In genomic region chr12:108568653-108569154, GRCh38 we compare ENCODE assay signal across 8 cellular contexts. TPM values are rescaled to one million over a fixed set of nuclear protein-coding genes. Genes with fewer than 3 reads are reported as not detected.
A peak's percentile ranks its signal among the peaks of the same experiment; 100 is the strongest.
DNase-seq lines count a peak whose midpoint lies in the region; ATAC-seq and TF ChIP-seq lines count a peak whose summit lies in the region.

No MANE protein-coding gene starts in this region.

- intact Hi-C loops in activated naive CD4-positive, alpha-beta T cell treated with anti-CD3 and anti-CD28 coated beads for 36 hours (cut with micrococcal nuclease), result loop anchor here (1.0 to 10.0 kb wide), 6 partner anchors 7 to 1436 kb away; partner anchors contain the start of genes SART3 and SELPLG

- peak overlapping the region; percentile 91 for H3K27ac Mint-ChIP-seq in activated naive CD4-positive, alpha-beta T cell treated with anti-CD3 and anti-CD28 coated beads for 36 hours

- in situ Hi-C loops in GM13976 (cut with MboI; ENCODE audit: low sequenced_read_pairs, unreplicated experiment), result loop anchor here (5.0 to 25.0 kb wide), 3 partner anchors 49 to 519 kb away; partner anchors contain the start of genes ALKBH2 and UNG

- H3K36me3 Mint-ChIP-seq in activated naive CD4-positive, alpha-beta T cell treated with anti-CD3 and anti-CD28 coated beads for 36 hours (ENCODE audit: low read depth), result peaks cover 50% of the 10 kb centered on the region

- CTCF ChIA-PET in activated naive CD4-positive, alpha-beta T cell treated with anti-CD3 and anti-CD28 coated beads for 36 hours (lab: Charles Lee), result interaction anchor here (0.7 to 11.5 kb wide), 7 partner anchors 36 to 235 kb away, joined by 3 to 306 read pairs (median 6); partner anchors contain the start of gene SELPLG

- H3K4me3 Mint-ChIP-seq in activated naive CD4-positive, alpha-beta T cell treated with anti-CD3 and anti-CD28 coated beads for 36 hours, result peak overlapping the region; percentile 30

- peak; percentile 62 for ATAC-seq in HG02623 (IDR thresholded peaks at IDR 0.05; ENCODE audit: unreplicated experiment)

- H3K4me1 Mint-ChIP-seq in activated naive CD4-positive, alpha-beta T cell treated with anti-CD3 and anti-CD28 coated beads for 36 hours (ENCODE audit: low read depth), result peaks cover 90% of the 10 kb centered on the region

- DNase-seq in GM13976 (ENCODE audit: low spot score), result peak; percentile 77
- DNase-seq in NCI-H2196 (lab: John Stamatoyannopoulos, UW; ENCODE audit: unreplicated experiment), result peak; percentile 61
- DNase-seq in activated naive CD4-positive, alpha-beta T cell treated with anti-CD3 and anti-CD28 coated beads for 36 hours, result peak; percentile 89
- peak; percentile 66 to 67 for DNase-seq in stimulated activated CD4-positive, alpha-beta T cell treated with anti-CD3 and anti-CD28 coated beads, Interleukin-2, amount 100 ng/mL, for 24 hours
- DNase-seq in foreskin melanocyte, result no peak
- DNase-seq in SIG-M5 treated with dmso at 0.1 percent for 504 hours (lab: John Stamatoyannopoulos, UW; ENCODE audit: unreplicated experiment), result no peak
- DNase-seq in NCI-H1105 (lab: John Stamatoyannopoulos, UW), result no peak

- TF ChIP-seq CTCF in GM13976 (IDR thresholded peaks at IDR 0.05; ENCODE audit: borderline replicate concordance, control extremely low read depth, extremely low read depth, insufficient read depth, missing control alignments), result no peak

- no peaks in the 10 kb centered on the region for H3K27me3 Mint-ChIP-seq in activated naive CD4-positive, alpha-beta T cell treated with anti-CD3 and anti-CD28 coated beads for 36 hours (ENCODE audit: low read depth)

- no peaks in the 10 kb centered on the region for H3K9me3 Mint-ChIP-seq in activated naive CD4-positive, alpha-beta T cell treated with anti-CD3 and anti-CD28 coated beads for 36 hours

RNA-seq across cellular contexts. Expression of gene ISCU, which starts 6.3 kb away (rescaled TPM):
- 100 to 1,000 TPM; 103 to 105 TPM for total RNA-seq in activated naive CD4-positive, alpha-beta T cell treated with anti-CD3 and anti-CD28 coated beads for 36 hours

RNA-seq across cellular contexts. Expression of gene SART3, which starts 7.7 kb away (rescaled TPM):
- total RNA-seq in activated naive CD4-positive, alpha-beta T cell treated with anti-CD3 and anti-CD28 coated beads for 36 hours, result 10 to 100 TPM; 81.9 to 82.5 TPM

RNA-seq across cellular contexts. Expression of gene TMEM119, which starts 29.2 kb away (rescaled TPM):
- not detected for total RNA-seq in activated naive CD4-positive, alpha-beta T cell treated with anti-CD3 and anti-CD28 coated beads for 36 hours

RNA-seq across cellular contexts. Expression of gene FICD, which starts 53.6 kb away (rescaled TPM):
- total RNA-seq in activated naive CD4-positive, alpha-beta T cell treated with anti-CD3 and anti-CD28 coated beads for 36 hours, result 1 to 10 TPM; 3.4 to 3.7 TPM

Comparison
In these comparisons a context has a peak if more than half of its experiments do, and no peak if none do; other contexts are left out.
1. DNase-seq: peak in GM13976 (single experiment), NCI-H2196 (single experiment), activated naive CD4-positive, alpha-beta T cell treated with anti-CD3 and anti-CD28 coated beads for 36 hours (single experiment) and stimulated activated CD4-positive, alpha-beta T cell treated with anti-CD3 and anti-CD28 coated beads, Interleukin-2, amount 100 ng/mL, for 24 hours (2 of 2); none in foreskin melanocyte (single experiment), SIG-M5 treated with dmso at 0.1 percent for 504 hours (single experiment) and NCI-H1105 (single experiment).